In the genomic region with DNA sequence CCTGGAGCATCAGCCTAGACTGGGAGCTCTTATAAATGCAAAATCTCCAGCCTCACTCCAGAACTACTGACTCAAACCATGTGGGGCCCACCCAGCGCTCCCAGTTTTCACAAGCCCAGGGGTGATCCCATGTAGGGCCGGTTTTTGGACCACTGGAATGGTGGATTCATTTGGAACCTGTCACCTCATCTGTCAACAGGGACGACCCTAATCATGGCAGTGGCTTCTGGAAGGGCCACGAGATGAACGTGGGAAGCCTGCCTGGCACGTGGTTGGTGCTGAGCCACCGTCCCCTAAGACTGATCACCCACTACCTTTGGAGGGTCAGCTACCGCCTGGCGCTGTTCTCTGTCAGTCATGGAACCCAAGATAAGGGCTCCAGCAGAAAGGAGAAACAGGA, we compare ENCODE assay signal across 12 cellular contexts. TPM values are rescaled to one million over a fixed set of nuclear protein-coding genes. Genes with fewer than 3 reads are reported as not detected.
DNase-seq lines count a peak whose midpoint lies in the region; ATAC-seq and TF ChIP-seq lines count a peak whose summit lies in the region.
"Had no signal": no experiment of that assay in that cellular context is flagged by ENCODE, and none has a peak within 500 bp of the region (broad histone marks: within the 10 kb centered on the region; RNA-seq: fewer than 3 reads in every experiment).

No MANE protein-coding gene starts in this region.

- no peak overlapping the region for H2AFZ ChIP-seq in mammary epithelial cell (ENCODE audit: low read depth, low read length)

- no peak for TF ChIP-seq EP300 in upper lobe of left lung (IDR thresholded peaks at IDR 0.05)

- H3K9me3 ChIP-seq in breast epithelium, result no peaks in the 10 kb centered on the region
- no peaks in the 10 kb centered on the region for H3K9me3 ChIP-seq in mammary epithelial cell (replicated peaks; ENCODE audit: insufficient read depth, low read length)
- H3K9me3 ChIP-seq in iPS-15b (ENCODE audit: control insufficient read depth, insufficient read depth, low read length), result no peaks in the 10 kb centered on the region
- no peaks in the 10 kb centered on the region for H3K9me3 ChIP-seq in upper lobe of left lung
- H3K9me3 ChIP-seq: spleen had no signal

- no peaks in the 10 kb centered on the region for H3K27me3 ChIP-seq in breast epithelium
- peaks cover 3% of the 10 kb centered on the region for H3K27me3 ChIP-seq in mammary epithelial cell (ENCODE audit: insufficient read depth, low read length)
- peaks cover 21% of the 10 kb centered on the region for H3K27me3 ChIP-seq in iPS-15b (ENCODE audit: control insufficient read depth, insufficient read depth, low read length)
- no peaks in the 10 kb centered on the region for H3K27me3 ChIP-seq in upper lobe of left lung
- H3K27me3 ChIP-seq: spleen had no signal

- in situ Hi-C loops in mammary epithelial cell (cut with MboI; ENCODE audit: low sequenced_read_pairs in 2 of 2), result no loop called here

- no peaks in the 10 kb centered on the region for H4K20me1 ChIP-seq in mammary epithelial cell (ENCODE audit: insufficient read depth, low read length)

- DNase-seq in breast epithelium (ENCODE audit: low spot score in 2 of 2) (no peak), mammary epithelial cell (no peak), upper lobe of left lung (no peak), HPDE6-E6E7 (ENCODE audit: extremely low spot score) (no peak), HuH-7.5 (ENCODE audit: low spot score) (no peak), occipital lobe (lab: John Stamatoyannopoulos, UW) (no peak)
- DNase-seq in activated CD8-positive, alpha-beta T cell treated with anti-CD3 and anti-CD28 coated beads, Interleukin-2, amount 10 ng/mL, durations not matched to agents 7 days and 5 days, result no peak
- DNase-seq: activated CD4-positive, CD25-positive, alpha-beta regulatory T cell; AML-193; spleen; stimulated activated CD8-positive, alpha-beta memory T cell treated with anti-CD3 and anti-CD28 coated beads, Interleukin-4, amount 100 ng/mL, for 48 hours had no signal

- CTCF ChIA-PET in mammary epithelial cell (lab: Charles Lee; ENCODE audit: low non-redundant PET), result no interaction called here
- CTCF ChIA-PET in activated CD8-positive, alpha-beta T cell treated with anti-CD3 and anti-CD28 coated beads, Interleukin-2, amount 10 ng/mL, durations not matched to agents 7 days and 5 days (lab: Charles Lee), result interaction anchor here (2.0 to 5.3 kb wide), 3 partner anchors 10 to 37 kb away, joined by 9 to 54 read pairs (median 17); no protein-coding TSS in a partner anchor

- dilution Hi-C loops in mammary epithelial cell (cut with HindIII; ENCODE audit: low sequenced_read_pairs), result no loop called here

- peak overlapping the region; percentile 7 to 27 for H3K27ac ChIP-seq in breast epithelium
- H3K27ac ChIP-seq in mammary epithelial cell (ENCODE audit: insufficient read depth, low read depth, low read length), result no peak overlapping the region
- H3K27ac ChIP-seq in upper lobe of left lung, result peak overlapping the region; percentile 30 to 56 (median 50)

- TF ChIP-seq POLR2A in breast epithelium (IDR thresholded peaks at IDR 0.05) (no peak), upper lobe of left lung (IDR thresholded peaks at IDR 0.05) (no peak)

- BruUV-seq in mammary epithelial cell (replicated peaks; lab: Mats Ljungman, UMichigan), result no TSS peak

- peak overlapping the region; percentile 95 for H3K27ac Mint-ChIP-seq in activated CD8-positive, alpha-beta T cell treated with anti-CD3 and anti-CD28 coated beads, Interleukin-2, amount 10 ng/mL, durations not matched to agents 7 days and 5 days

- no peak for ATAC-seq in activated CD8-positive, alpha-beta T cell treated with anti-CD3 and anti-CD28 coated beads, Interleukin-2, amount 10 ng/mL, durations not matched to agents 7 days and 5 days
- ATAC-seq in upper lobe of left lung (ENCODE audit: low FRiP score in 2 of 2), result no peak

- TF ChIP-seq CTCF in breast epithelium (IDR thresholded peaks at IDR 0.05), result no peak
- TF ChIP-seq CTCF in mammary epithelial cell (conservative IDR thresholded peaks at IDR 0.05 in 1 of 2, IDR thresholded peaks at IDR 0.05 in 1 of 2; ENCODE audit: extremely low read depth in 1 of 2, insufficient read depth in 1 of 2, low read depth in 1 of 2, low read length in 2 of 2), result no peak
- no peak for TF ChIP-seq CTCF in upper lobe of left lung (IDR thresholded peaks at IDR 0.05)

- H3K4me1 Mint-ChIP-seq in activated CD8-positive, alpha-beta T cell treated with anti-CD3 and anti-CD28 coated beads, Interleukin-2, amount 10 ng/mL, durations not matched to agents 7 days and 5 days (ENCODE audit: low read depth), result peaks cover 90% of the 10 kb centered on the region

- no peaks in the 10 kb centered on the region for H3K9me3 Mint-ChIP-seq in activated CD8-positive, alpha-beta T cell treated with anti-CD3 and anti-CD28 coated beads, Interleukin-2, amount 10 ng/mL, durations not matched to agents 7 days and 5 days (ENCODE audit: insufficient read depth)

- H3K4me3 Mint-ChIP-seq in activated CD8-positive, alpha-beta T cell treated with anti-CD3 and anti-CD28 coated beads, Interleukin-2, amount 10 ng/mL, durations not matched to agents 7 days and 5 days, result no peak overlapping the region

- no peaks in the 10 kb centered on the region for H3K27me3 Mint-ChIP-seq in activated CD8-positive, alpha-beta T cell treated with anti-CD3 and anti-CD28 coated beads, Interleukin-2, amount 10 ng/mL, durations not matched to agents 7 days and 5 days (ENCODE audit: low read depth)

- intact Hi-C loops in breast epithelium (cut with DNase I; ENCODE audit: low total_unique reads), result no loop called here
- intact Hi-C loops in mammary epithelial cell (cut with micrococcal nuclease), result no loop called here

- peaks cover 29% of the 10 kb centered on the region for H3K36me3 Mint-ChIP-seq in activated CD8-positive, alpha-beta T cell treated with anti-CD3 and anti-CD28 coated beads, Interleukin-2, amount 10 ng/mL, durations not matched to agents 7 days and 5 days (ENCODE audit: low read depth)

- peak overlapping the region in 1 of 3 donors; percentile 36 for H3K4me3 ChIP-seq in breast epithelium
- no peak overlapping the region for H3K4me3 ChIP-seq in mammary epithelial cell (replicated peaks in 1 of 3; ENCODE audit: insufficient read depth in 1 of 3, low read depth in 2 of 3, low read length in 3 of 3)
- H3K4me3 ChIP-seq in iPS-15b (ENCODE audit: low read depth, low read length), result peak overlapping the region; percentile 15
- H3K4me3 ChIP-seq in upper lobe of left lung, result no peak overlapping the region
- H3K4me3 ChIP-seq: spleen had no signal

- H3K4me2 ChIP-seq in mammary epithelial cell (ENCODE audit: insufficient read depth, low read depth, low read length), result no peak overlapping the region

- H3K9ac ChIP-seq in mammary epithelial cell (ENCODE audit: insufficient read depth, low read length) (no peak overlapping the region), iPS-15b (ENCODE audit: low read depth, low read length) (no peak overlapping the region)

- POLR2A ChIA-PET in activated CD8-positive, alpha-beta T cell treated with anti-CD3 and anti-CD28 coated beads, Interleukin-2, amount 10 ng/mL, durations not matched to agents 7 days and 5 days (lab: Charles Lee), result interaction anchor here (1.4 to 13.1 kb wide), 8 partner anchors 8 to 228 kb away, joined by 5 to 306 read pairs (median 46); partner anchors contain the start of genes PHF19 and TRAF1

- no peaks in the 10 kb centered on the region for H3K79me2 ChIP-seq in mammary epithelial cell (ENCODE audit: insufficient read depth, low read length)

- H3K36me3 ChIP-seq in breast epithelium (no peaks in the 10 kb centered on the region), mammary epithelial cell (ENCODE audit: insufficient read depth, low read length) (no peaks in the 10 kb centered on the region), iPS-15b (ENCODE audit: control insufficient read depth, insufficient read depth, low read length) (no peaks in the 10 kb centered on the region), upper lobe of left lung (no peaks in the 10 kb centered on the region)
- H3K36me3 ChIP-seq: spleen had no signal

- H3K4me1 ChIP-seq in breast epithelium (no peaks in the 10 kb centered on the region), mammary epithelial cell (ENCODE audit: insufficient read depth, low read length) (peaks cover 18% of the 10 kb centered on the region), iPS-15b (ENCODE audit: control insufficient read depth, insufficient read depth, low read length) (peaks cover 9% of the 10 kb centered on the region), upper lobe of left lung (peaks cover 8 to 24% (median 13%) of the 10 kb centered on the region in 4 donors)

- 99% methylated on average over 7 of the region's 9 CpGs for WGBS in mammary epithelial cell (ENCODE audit: low coverage, missing lambda C conversion rate)
- 86 to 89% methylated on average over 9 of the region's 9 CpGs for WGBS in upper lobe of left lung, 2 donors

RNA-seq across cellular contexts. Expression of gene PHF19, which starts 16.9 kb away (rescaled TPM):
- total RNA-seq in breast epithelium (10 to 100 TPM; 16.5 to 33.1 (median 19.0) TPM), mammary epithelial cell (10 to 100 TPM in 1 of 2 donors, 1 to 10 TPM in 1; 4.3 to 52.9 TPM), upper lobe of left lung (10 to 100 TPM in 5 of 6 donors, 1 to 10 TPM in 1; 8.0 to 42.4 (median 19.2) TPM), occipital lobe (4.1 TPM)
- polyA plus RNA-seq in mammary epithelial cell, result 60.9 TPM
- 47.9 TPM for polyA minus RNA-seq in mammary epithelial cell
- 100 to 1,000 TPM; 273 to 290 TPM for total RNA-seq in activated CD8-positive, alpha-beta T cell treated with anti-CD3 and anti-CD28 coated beads, Interleukin-2, amount 10 ng/mL, durations not matched to agents 7 days and 5 days

RNA-seq across cellular contexts. Expression of gene TRAF1, which starts 32.7 kb away (rescaled TPM):
- total RNA-seq in breast epithelium (1 to 10 TPM; 4.9 to 8.6 (median 7.3) TPM), mammary epithelial cell (1 to 10 TPM in 1 of 2 donors, under 1 TPM in 1; 0.89 to 1.0 TPM), upper lobe of left lung (10 to 100 TPM in 2 of 6 donors, 1 to 10 TPM in 4; 2.9 to 29.3 (median 6.6) TPM), occipital lobe (2.5 TPM)
- 0.28 TPM for polyA plus RNA-seq in mammary epithelial cell
- polyA minus RNA-seq in mammary epithelial cell, result not detected
- total RNA-seq in activated CD8-positive, alpha-beta T cell treated with anti-CD3 and anti-CD28 coated beads, Interleukin-2, amount 10 ng/mL, durations not matched to agents 7 days and 5 days, result 10 to 100 TPM; 51.6 to 52.9 TPM

RNA-seq across cellular contexts. Expression of gene PSMD5, which starts 51.2 kb away (rescaled TPM):
- total RNA-seq in breast epithelium (10 to 100 TPM; 48.3 to 54.1 (median 50.3) TPM), mammary epithelial cell (10 to 100 TPM; 38.2 to 73.0 TPM), upper lobe of left lung (10 to 100 TPM; 11.4 to 56.8 (median 40.1) TPM), occipital lobe (30.4 TPM)
- polyA plus RNA-seq in mammary epithelial cell, result 24.9 TPM
- 11.8 TPM for polyA minus RNA-seq in mammary epithelial cell
- total RNA-seq in activated CD8-positive, alpha-beta T cell treated with anti-CD3 and anti-CD28 coated beads, Interleukin-2, amount 10 ng/mL, durations not matched to agents 7 days and 5 days, result 10 to 100 TPM; 47.9 to 50.7 TPM

Comparison
In these comparisons a context has a peak if more than half of its experiments do, and no peak if none do; other contexts are left out.
1. RNA of gene PHF19, which starts 16.9 kb away (total RNA-seq): 273 to 290 TPM in activated CD8-positive, alpha-beta T cell treated with anti-CD3 and anti-CD28 coated beads, Interleukin-2, amount 10 ng/mL, durations not matched to agents 7 days and 5 days; 4.3 to 52.9 TPM in mammary epithelial cell, 8.0 to 42.4 TPM in upper lobe of left lung, 16.5 to 33.1 TPM in breast epithelium and 4.1 TPM in occipital lobe (single experiment); every median in the first group is over 4 times any median in the second.